In the genomic region with DNA sequence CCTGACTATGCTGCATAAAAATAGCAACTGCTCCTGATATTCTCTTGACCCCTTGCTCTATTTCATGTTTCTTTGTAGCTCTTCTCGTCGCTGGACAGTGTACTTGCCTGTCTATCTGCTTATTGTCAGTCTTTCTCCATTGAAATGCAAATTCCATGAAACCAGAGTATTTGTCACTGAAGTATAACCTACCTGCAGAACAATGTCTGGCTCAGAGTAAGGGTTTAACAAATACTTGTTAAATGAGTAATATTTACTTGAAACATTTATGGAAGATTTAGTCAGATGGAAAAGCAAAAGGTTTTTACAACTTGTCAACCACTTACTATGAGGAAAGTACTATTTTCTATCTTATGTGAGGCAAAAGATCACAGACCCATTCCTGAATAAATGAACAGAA, we compare ENCODE assay signal across 25 cellular contexts. TPM values are rescaled to one million over a fixed set of nuclear protein-coding genes. Genes with fewer than 3 reads are reported as not detected.
DNase-seq lines count a peak whose midpoint lies in the region; ATAC-seq, FAIRE-seq and TF ChIP-seq lines count a peak whose summit lies in the region.
"Had no signal": no experiment of that assay in that cellular context is flagged by ENCODE, and none has a peak within 500 bp of the region (broad histone marks: within the 10 kb centered on the region; RNA-seq: fewer than 3 reads in every experiment).

No MANE protein-coding gene starts in this region.

- DNase-seq in Caki2 (ENCODE audit: low read depth) = peak; percentile 2
- peak; percentile 21 for DNase-seq in RCC 7860 (ENCODE audit: low spot score)
- DNase-seq in bronchial epithelial cell (ENCODE audit: low read depth) = peak; percentile 87
- DNase-seq in hepatocyte (ENCODE audit: low spot score) = no peak
- DNase-seq in activated CD4-positive, alpha-beta T cell treated with anti-CD3 and anti-CD28 coated beads, Interleukin-2, amount 10 ng/mL, durations not matched to agents 24 days and 14 days = no peak
- no peak for DNase-seq in T-helper 9 cell
- DNase-seq in WTC11 (ENCODE audit: low spot score) = no peak
- no peak for DNase-seq in HK-2 (ENCODE audit: unreplicated experiment)
- DNase-seq: adrenal gland, HCEC 1CT, head of caudate nucleus, immature natural killer cell, NCI-H1105, NCI-H526 treated with DMSO at 0.1 percent for 48 hours, transverse colon had no signal

- POLR2A ChIA-PET in WTC11 (lab: Charles Lee) = no interaction called here

- FAIRE-seq in RCC 7860 (lab: Jason Lieb, UNC) (peak; percentile 2), bronchial epithelial cell (lab: Jason Lieb, UNC) (no peak)
- FAIRE-seq: colon, endothelial cell of umbilical vein had no signal

- H3K36me3 Mint-ChIP-seq in activated CD4-positive, alpha-beta T cell treated with anti-CD3 and anti-CD28 coated beads, Interleukin-2, amount 10 ng/mL, durations not matched to agents 24 days and 14 days (ENCODE audit: low read depth) = no peaks in the 10 kb centered on the region
- H3K36me3 Mint-ChIP-seq in WTC11 = no peaks in the 10 kb centered on the region

- H3K4me1 Mint-ChIP-seq in activated CD4-positive, alpha-beta T cell treated with anti-CD3 and anti-CD28 coated beads, Interleukin-2, amount 10 ng/mL, durations not matched to agents 24 days and 14 days = no peaks in the 10 kb centered on the region
- H3K4me1 Mint-ChIP-seq in WTC11 = peaks cover 12% of the 10 kb centered on the region

- no peaks in the 10 kb centered on the region for H3K9me3 ChIP-seq in hepatocyte (ENCODE audit: low read depth)
- H3K9me3 ChIP-seq: adrenal gland, transverse colon had no signal

- no peak overlapping the region for H3K27ac Mint-ChIP-seq in activated CD4-positive, alpha-beta T cell treated with anti-CD3 and anti-CD28 coated beads, Interleukin-2, amount 10 ng/mL, durations not matched to agents 24 days and 14 days
- no peak overlapping the region for H3K27ac Mint-ChIP-seq in WTC11
- H3K27ac Mint-ChIP-seq: immature natural killer cell; stimulated activated naive CD8-positive, alpha-beta T cell treated with anti-CD3 and anti-CD28 coated beads, Interleukin-15, Interleukin-2, amounts not matched to agents 100 ng/mL and 50 ng/mL, for 24 hours; T-helper 2 cell treated with Interferon-gamma antibody and Interleukin-4, amounts not matched to agents 5 μg/mL and 100 μg/mL, for 36 hours had no signal

- H3K27me3 Mint-ChIP-seq in activated CD4-positive, alpha-beta T cell treated with anti-CD3 and anti-CD28 coated beads, Interleukin-2, amount 10 ng/mL, durations not matched to agents 24 days and 14 days = peaks cover 7% of the 10 kb centered on the region
- no peaks in the 10 kb centered on the region for H3K27me3 Mint-ChIP-seq in WTC11 (ENCODE audit: low read depth)

- H3K4me1 ChIP-seq in hepatocyte (ENCODE audit: insufficient read depth) = peaks cover 8% of the 10 kb centered on the region
- H3K4me1 ChIP-seq: adrenal gland had no signal

- CTCF ChIA-PET in WTC11 (lab: Charles Lee) = no interaction called here

- no peaks in the 10 kb centered on the region for H3K79me2 ChIP-seq in hepatocyte

- H3K27me3 ChIP-seq in bronchial epithelial cell (ENCODE audit: control insufficient read depth, insufficient read depth, low read length) (no peaks in the 10 kb centered on the region), hepatocyte (no peaks in the 10 kb centered on the region)
- H3K27me3 ChIP-seq: adrenal gland, transverse colon had no signal

- H3K9me2 ChIP-seq in hepatocyte (replicated peaks; ENCODE audit: insufficient read depth) = no peaks in the 10 kb centered on the region

- H3K36me3 ChIP-seq in bronchial epithelial cell (ENCODE audit: control insufficient read depth, insufficient read depth, low read length) = no peaks in the 10 kb centered on the region
- no peaks in the 10 kb centered on the region for H3K36me3 ChIP-seq in hepatocyte (replicated peaks; ENCODE audit: insufficient read depth, low read depth)
- H3K36me3 ChIP-seq: adrenal gland, transverse colon had no signal

- in situ Hi-C loops in Caki2 (cut with HindIII; ENCODE audit: low pct_unique_long_range_greater_than_20kb, low sequenced_read_pairs) = no loop called here

- no peaks in the 10 kb centered on the region for H4K20me1 ChIP-seq in hepatocyte (ENCODE audit: insufficient read depth, poor library complexity, severe bottlenecking)

- TF ChIP-seq CTCF in bronchial epithelial cell (IDR thresholded peaks at IDR 0.05; ENCODE audit: insufficient read depth, low read length, severe bottlenecking) = no peak
- no peak for TF ChIP-seq CTCF in hepatocyte (IDR thresholded peaks at IDR 0.05; ENCODE audit: poor library complexity)
- no peak for TF ChIP-seq CTCF in WTC11 (IDR thresholded peaks at IDR 0.05)

- H3K9me3 Mint-ChIP-seq in activated CD4-positive, alpha-beta T cell treated with anti-CD3 and anti-CD28 coated beads, Interleukin-2, amount 10 ng/mL, durations not matched to agents 24 days and 14 days = no peaks in the 10 kb centered on the region
- H3K9me3 Mint-ChIP-seq in WTC11 = peaks cover 4% of the 10 kb centered on the region
- H3K9me3 Mint-ChIP-seq: immature natural killer cell; stimulated activated naive CD8-positive, alpha-beta T cell treated with anti-CD3 and anti-CD28 coated beads, Interleukin-15, Interleukin-2, amounts not matched to agents 100 ng/mL and 50 ng/mL, for 24 hours; T-helper 2 cell treated with Interferon-gamma antibody and Interleukin-4, amounts not matched to agents 5 μg/mL and 100 μg/mL, for 36 hours had no signal

- no peak for ATAC-seq in WTC11
- ATAC-seq: sciatic nerve had no signal

- WGBS in hepatocyte (ENCODE audit: low lambda C conversion rate, missing lambda C conversion rate) = 56% methylated on average over 2 of the region's 2 CpGs

- H3K4me3 ChIP-seq in bronchial epithelial cell (ENCODE audit: low read depth, low read length) = no peak overlapping the region
- H3K4me3 ChIP-seq in hepatocyte = no peak overlapping the region
- H3K4me3 ChIP-seq: adrenal gland, lung, transverse colon had no signal

- H3K4me3 Mint-ChIP-seq in activated CD4-positive, alpha-beta T cell treated with anti-CD3 and anti-CD28 coated beads, Interleukin-2, amount 10 ng/mL, durations not matched to agents 24 days and 14 days = no peak overlapping the region
- no peak overlapping the region for H3K4me3 Mint-ChIP-seq in WTC11
- H3K4me3 Mint-ChIP-seq: immature natural killer cell; stimulated activated naive CD8-positive, alpha-beta T cell treated with anti-CD3 and anti-CD28 coated beads, Interleukin-15, Interleukin-2, amounts not matched to agents 100 ng/mL and 50 ng/mL, for 24 hours; T-helper 2 cell treated with Interferon-gamma antibody and Interleukin-4, amounts not matched to agents 5 μg/mL and 100 μg/mL, for 36 hours had no signal

- peak overlapping the region; percentile 18 for H3K27ac ChIP-seq in hepatocyte
- H3K27ac ChIP-seq: adrenal gland, KMS-11, transverse colon had no signal

- intact Hi-C loops in activated CD4-positive, alpha-beta T cell treated with anti-CD3 and anti-CD28 coated beads, Interleukin-2, amount 10 ng/mL, durations not matched to agents 24 days and 14 days (cut with micrococcal nuclease) = no loop called here

- H3K4me2 ChIP-seq in hepatocyte = no peak overlapping the region
- H3K4me2 ChIP-seq: KMS-11 had no signal

- H2AFZ ChIP-seq in hepatocyte = peak overlapping the region; percentile 13

TF ChIP-seq in WTC11, 78 proteins besides CTCF, POLR2A, EP300 and RAD21 (continues in another document):
- TF ChIP-seq, protein P1, sequence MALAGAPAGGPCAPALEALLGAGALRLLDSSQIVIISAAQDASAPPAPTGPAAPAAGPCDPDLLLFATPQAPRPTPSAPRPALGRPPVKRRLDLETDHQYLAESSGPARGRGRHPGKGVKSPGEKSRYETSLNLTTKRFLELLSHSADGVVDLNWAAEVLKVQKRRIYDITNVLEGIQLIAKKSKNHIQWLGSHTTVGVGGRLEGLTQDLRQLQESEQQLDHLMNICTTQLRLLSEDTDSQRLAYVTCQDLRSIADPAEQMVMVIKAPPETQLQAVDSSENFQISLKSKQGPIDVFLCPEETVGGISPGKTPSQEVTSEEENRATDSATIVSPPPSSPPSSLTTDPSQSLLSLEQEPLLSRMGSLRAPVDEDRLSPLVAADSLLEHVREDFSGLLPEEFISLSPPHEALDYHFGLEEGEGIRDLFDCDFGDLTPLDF (CRISPR knock-in tag; IDR thresholded peaks at IDR 0.05) = no peak
- TF ChIP-seq ZNF232 (CRISPR knock-in tag; IDR thresholded peaks at IDR 0.05) (no peak), MXD4 (CRISPR knock-in tag; IDR thresholded peaks at IDR 0.05; ENCODE audit: borderline replicate concordance) (no peak), GTF2I (CRISPR knock-in tag; conservative IDR thresholded peaks at IDR 0.05) (no peak), ZNF416 (CRISPR knock-in tag; IDR thresholded peaks at IDR 0.05) (no peak)

RNA-seq across cellular contexts. Expression of a gene that starts 19.9 kb away (rescaled TPM):
- total RNA-seq in Caki2 (2014; rRNA removed; shearing (Covaris generic); ENCODE audit: low replicate concordance) = not detected in 2 replicates
- total RNA-seq in bronchial epithelial cell (not detected in 2 replicates), hepatocyte (0.12 and 0.47 TPM in 2 replicates), WTC11 (2021) (0.07 TPM in 1 of 3 replicates, not detected in the others)
- 0.34 TPM in 1 of 2 replicates, not detected in the other for polyA plus RNA-seq in hepatocyte
- not detected in 2 replicates for total RNA-seq in activated CD4-positive, alpha-beta T cell treated with anti-CD3 and anti-CD28 coated beads, Interleukin-2, amount 10 ng/mL, durations not matched to agents 24 days and 14 days
- total RNA-seq: endothelial cell of umbilical vein, myocyte, osteocyte, SK-MEL-5 had no signal
- polyA plus RNA-seq: endothelial cell of umbilical vein had no signal

RNA-seq across cellular contexts. Expression of a gene that starts 39.4 kb away (rescaled TPM):
- total RNA-seq in Caki2 (2014; rRNA removed; shearing (Covaris generic); ENCODE audit: low replicate concordance) = 150 and 197 TPM in 2 replicates
- 32.9 and 37.6 TPM in 2 replicates for total RNA-seq in bronchial epithelial cell
- 3.4 and 3.5 TPM in 2 replicates for total RNA-seq in hepatocyte
- 1.8 and 3.8 TPM in 2 replicates for polyA plus RNA-seq in hepatocyte
- total RNA-seq in activated CD4-positive, alpha-beta T cell treated with anti-CD3 and anti-CD28 coated beads, Interleukin-2, amount 10 ng/mL, durations not matched to agents 24 days and 14 days = 18.6 and 20.0 TPM in 2 replicates
- total RNA-seq in WTC11 (2021) = 42.2 to 44.2 TPM (median 43.5 TPM) in 3 replicates

RNA-seq across cellular contexts. Expression of a gene that starts 39.5 kb away (rescaled TPM):
- 10.0 and 13.7 TPM in 2 replicates for total RNA-seq in Caki2 (2014; rRNA removed; shearing (Covaris generic); ENCODE audit: low replicate concordance)
- total RNA-seq in bronchial epithelial cell (9.7 and 10.2 TPM in 2 replicates), hepatocyte (0.04 and 0.33 TPM in 2 replicates), WTC11 (2021) (31.8 to 33.1 TPM (median 32.9 TPM) in 3 replicates)
- 0.42 TPM in 1 of 2 replicates, not detected in the other for polyA plus RNA-seq in hepatocyte
- total RNA-seq in activated CD4-positive, alpha-beta T cell treated with anti-CD3 and anti-CD28 coated beads, Interleukin-2, amount 10 ng/mL, durations not matched to agents 24 days and 14 days = 39.8 and 40.0 TPM in 2 replicates

Comparison
In these comparisons a context has a peak if more than half of its experiments do, and no peak if none do; other contexts are left out.
1. DNase-seq: peak in Caki2 (single experiment), RCC 7860 (single experiment) and bronchial epithelial cell (single experiment); none in hepatocyte (single experiment), activated CD4-positive, alpha-beta T cell treated with anti-CD3 and anti-CD28 coated beads, Interleukin-2, amount 10 ng/mL, durations not matched to agents 24 days and 14 days (single experiment), T-helper 9 cell (single experiment), WTC11 (single experiment) and HK-2 (single experiment).